23 cellular contexts compared by ENCODE assay signal in genomic region chr5:127305486-127305885, GRCh38. TPM values are rescaled to one million over a fixed set of nuclear protein-coding genes. Genes with fewer than 3 reads are reported as not detected.
A peak's percentile ranks its signal among the peaks of the same experiment; 100 is the strongest.
DNase-seq lines count a peak whose midpoint lies in the region; ATAC-seq and TF ChIP-seq lines count a peak whose summit lies in the region.
"Had no signal": no experiment of that assay in that cellular context is flagged by ENCODE, and none has a peak within 500 bp of the region (broad histone marks: within the 10 kb centered on the region; RNA-seq: fewer than 3 reads in every experiment).

No MANE protein-coding gene starts in this region.

- intact Hi-C loops in thyroid gland (cut with DNase I): no loop called here
- intact Hi-C loops in heart left ventricle (cut with DNase I): no loop called here

- TF ChIP-seq CTCF in choroid plexus epithelial cell (conservative IDR thresholded peaks at IDR 0.05; ENCODE audit: low read depth, low read length): no peak
- TF ChIP-seq CTCF in thyroid gland (IDR thresholded peaks at IDR 0.05): no peak
- TF ChIP-seq CTCF in heart left ventricle (IDR thresholded peaks at IDR 0.05): no peak

- peak; percentile 2 for DNase-seq in NCI-H1105 treated with DMSO at 0.1 percent for 48 hours (lab: John Stamatoyannopoulos, UW)
- no peak for DNase-seq in NCI-H1105 (lab: John Stamatoyannopoulos, UW)
- DNase-seq in choroid plexus epithelial cell (ENCODE audit: low read depth): peak; percentile 54
- peak; percentile 47 to 49 for DNase-seq in thyroid gland
- no peak for DNase-seq in NAMALWA (ENCODE audit: low spot score)
- no peak for DNase-seq in heart left ventricle
- DNase-seq: 8988T; CD8-positive, alpha-beta memory T cell; GDM1; IMR-90; Karpas-422; MG63; NCI-H1092 treated with DMSO at 0.1 percent for 48 hours; NCI-H187; NCI-H510A treated with DMSO at 0.1 percent for 48 hours; NK-92 treated with Interleukin-12 subunit alpha and Interleukin-12 subunit beta, amount 100 ng/mL, for 24 hours had no signal

- H3K4me1 ChIP-seq in thyroid gland (peaks cover 0 to 7% of the 10 kb centered on the region in 2 donors), heart left ventricle (no peaks in the 10 kb centered on the region)
- H3K4me1 ChIP-seq: BLaER1 had no signal

- no peak for TF ChIP-seq POLR2A in thyroid gland (IDR thresholded peaks at IDR 0.05)
- no peak for TF ChIP-seq POLR2A in heart left ventricle (IDR thresholded peaks at IDR 0.05)

- H3K27me3 ChIP-seq in layer of hippocampus (ENCODE audit: control insufficient read depth, insufficient read depth, low read length) (no peaks in the 10 kb centered on the region), thyroid gland (no peaks in the 10 kb centered on the region), heart left ventricle (no peaks in the 10 kb centered on the region)
- H3K27me3 ChIP-seq: BLaER1 had no signal

- H3K36me3 ChIP-seq in thyroid gland (no peaks in the 10 kb centered on the region), heart left ventricle (no peaks in the 10 kb centered on the region)
- H3K36me3 ChIP-seq: BLaER1, MG63 had no signal

- ATAC-seq in HG03175 (IDR thresholded peaks at IDR 0.05; ENCODE audit: unreplicated experiment) (no peak), heart left ventricle (no peak)
- ATAC-seq: GM12878, HCT116 had no signal

- H3K9me3 ChIP-seq in thyroid gland: no peaks in the 10 kb centered on the region
- H3K9me3 ChIP-seq in heart left ventricle: no peaks in the 10 kb centered on the region
- H3K9me3 ChIP-seq: BLaER1, MG63 had no signal

- H3K4me3 ChIP-seq in choroid plexus epithelial cell (ENCODE audit: low read depth, low read length) (no peak overlapping the region), thyroid gland (replicated peaks in 1 of 3) (no peak overlapping the region), heart left ventricle (no peak overlapping the region)
- H3K4me3 ChIP-seq: BLaER1, GM12878, MG63 had no signal

- WGBS in thyroid gland, 2 donors: 5 to 11% methylated on average over 2 of the region's 2 CpGs
- 44 to 74% (median 54%) methylated on average over 2 of the region's 2 CpGs for WGBS in heart left ventricle, 4 donors

- H3K27ac ChIP-seq in layer of hippocampus (ENCODE audit: low read depth, low read length): peak overlapping the region; percentile 83
- no peak overlapping the region for H3K27ac ChIP-seq in thyroid gland
- H3K27ac ChIP-seq in heart left ventricle: no peak overlapping the region
- H3K27ac ChIP-seq: BLaER1, RWPE1 had no signal

RNA-seq across cellular contexts. Expression of gene MEGF10, which starts 14.9 kb away (rescaled TPM):
- 1 to 10 TPM in 1 of 4 donors, under 1 TPM in 2, not detected in 1; under 0.01 to 2.3 (median 0.42) TPM for total RNA-seq in thyroid gland
- 1 to 10 TPM in 1 of 9 donors, under 1 TPM in 8; 0.09 to 1.3 (median 0.37) TPM for total RNA-seq in heart left ventricle
- under 1 TPM; 0.04 to 0.28 TPM for polyA plus RNA-seq in heart left ventricle
- total RNA-seq: CD8-positive, alpha-beta memory T cell; IMR-90; OCI-LY7 had no signal
- polyA plus RNA-seq: CD8-positive, alpha-beta memory T cell; IMR-90 had no signal

Comparison
In these comparisons a context has a peak if more than half of its experiments do, and no peak if none do; other contexts are left out.
1. DNase-seq: peak in NCI-H1105 treated with DMSO at 0.1 percent for 48 hours (single experiment), choroid plexus epithelial cell (single experiment) and thyroid gland (2 of 2); none in NCI-H1105 (single experiment), NAMALWA (single experiment) and heart left ventricle (0 of 5).